ENCODE assay signal across 29 cellular contexts in genomic region chr3:141469712-141470111, GRCh38.
"Had no signal": no experiment of that assay in that cellular context is flagged by ENCODE, and none has a peak within 500 bp of the region (broad histone marks: within the 10 kb centered on the region; RNA-seq: fewer than 3 reads in every experiment).

No MANE protein-coding gene starts in this region.

- H3K27ac Mint-ChIP-seq: activated B cell treated with CpG ODN at 0.5 μM for 24 hours; activated CD4-positive, alpha-beta memory T cell treated with anti-CD3 and anti-CD28 coated beads for 36 hours; activated CD4-positive, alpha-beta T cell treated with anti-CD3 and anti-CD28 coated beads, Interleukin-2, amount 10 ng/mL, durations not matched to agents 24 days and 14 days; activated naive CD4-positive, alpha-beta T cell treated with anti-CD3 and anti-CD28 coated beads, Interleukin-2, amount 50 U/mL, for 72 hours; activated naive CD8-positive, alpha-beta T cell treated with anti-CD3 and anti-CD28 coated beads, Interleukin-2, amount 50 U/mL, for 24 hours; brain; T-helper 1 cell treated with Interleukin-12 subunit alpha and Interleukin-12 subunit beta and Interleukin-4 antibody, amounts not matched to agents 30 μg/mL and 1 μg/mL, for 36 hours had no signal

- ATAC-seq: activated naive CD4-positive, alpha-beta T cell treated with anti-CD3 and anti-CD28 coated beads, Interleukin-2, amount 50 U/mL, for 72 hours; activated naive CD8-positive, alpha-beta T cell treated with anti-CD3 and anti-CD28 coated beads, Interleukin-2, amount 50 U/mL, for 24 hours; activated T-cell treated with anti-CD3 and anti-CD28 coated beads, Interleukin-2, amount 50 U/mL, for 4 hours; SK-N-SH treated with all-trans-retinoic acid at 6 μM for 48 hours had no signal

- H3K9me3 Mint-ChIP-seq: activated B cell treated with CpG ODN at 0.5 μM for 24 hours; activated naive CD4-positive, alpha-beta T cell treated with anti-CD3 and anti-CD28 coated beads, Interleukin-2, amount 50 U/mL, for 72 hours had no signal

- H3K9me3 ChIP-seq: ascending aorta, Peyer's patch, SJSA1 had no signal

- H3K27ac ChIP-seq: ascending aorta, cardiac muscle cell, Peyer's patch, SJSA1 had no signal

- H3K36me3 Mint-ChIP-seq: brain had no signal

- DNase-seq: activated B cell treated with CpG ODN at 0.5 μM for 24 hours; activated CD4-positive, alpha-beta memory T cell treated with anti-CD3 and anti-CD28 coated beads for 36 hours; activated CD4-positive, alpha-beta T cell treated with anti-CD3 and anti-CD28 coated beads for 1 hour; activated CD4-positive, alpha-beta T cell treated with anti-CD3 and anti-CD28 coated beads, Interleukin-2, amount 10 ng/mL, durations not matched to agents 24 days and 14 days; activated CD8-positive, alpha-beta memory T cell treated with anti-CD3 and anti-CD28 coated beads for 24 hours; activated effector memory CD4-positive, alpha-beta T cell treated with anti-CD3 and anti-CD28 coated beads, Interleukin-2, amount 50 U/mL, for 16 hours; activated naive CD4-positive, alpha-beta T cell treated with Interleukin-2 at 50 U/mL for 16 hours; activated naive CD8-positive, alpha-beta T cell treated with anti-CD3 and anti-CD28 coated beads, Interleukin-2, amount 50 U/mL, for 24 hours; activated T-cell treated with anti-CD3 and anti-CD28 coated beads, Interleukin-2, amount 50 U/mL, for 4 hours; amniotic stem cell; Kasumi-1; NCI-H1105 treated with DMSO at 0.1 percent for 48 hours; NCI-H1436 treated with DMSO at 0.1 percent for 48 hours; NCI-H187 treated with DMSO at 0.1 percent for 48 hours; NCI-H2081 treated with DMSO at 0.1 percent for 48 hours; NCI-H2227 treated with DMSO at 0.1 percent for 48 hours; NCI-H446 treated with DMSO at 0.1 percent for 48 hours; NCI-H82; Peyer's patch; SHP77; SW 1271; T-helper 9 cell had no signal

- H3K27me3 ChIP-seq: ascending aorta, cardiac muscle cell, Peyer's patch, SJSA1 had no signal

- H3K4me3 ChIP-seq: ascending aorta, cardiac muscle cell, Peyer's patch, SJSA1 had no signal

- H3K36me3 ChIP-seq: ascending aorta, cardiac muscle cell, Peyer's patch, SJSA1 had no signal

- H3K4me1 ChIP-seq: ascending aorta, Peyer's patch had no signal

- H3K27me3 Mint-ChIP-seq: activated B cell treated with CpG ODN at 0.5 μM for 24 hours; activated CD4-positive, alpha-beta memory T cell treated with anti-CD3 and anti-CD28 coated beads for 36 hours; activated naive CD8-positive, alpha-beta T cell treated with anti-CD3 and anti-CD28 coated beads, Interleukin-2, amount 50 U/mL, for 24 hours had no signal

- H3K4me3 Mint-ChIP-seq: activated B cell treated with CpG ODN at 0.5 μM for 24 hours; activated CD4-positive, alpha-beta memory T cell treated with anti-CD3 and anti-CD28 coated beads for 36 hours; activated CD4-positive, alpha-beta T cell treated with anti-CD3 and anti-CD28 coated beads, Interleukin-2, amount 10 ng/mL, durations not matched to agents 24 days and 14 days; activated naive CD8-positive, alpha-beta T cell treated with anti-CD3 and anti-CD28 coated beads, Interleukin-2, amount 50 U/mL, for 24 hours; activated T-cell treated with anti-CD3 and anti-CD28 coated beads, Interleukin-2, amount 50 U/mL, for 4 hours; brain; T-helper 1 cell treated with Interleukin-12 subunit alpha and Interleukin-12 subunit beta and Interleukin-4 antibody, amounts not matched to agents 30 μg/mL and 1 μg/mL, for 36 hours had no signal
